In the genomic region with DNA sequence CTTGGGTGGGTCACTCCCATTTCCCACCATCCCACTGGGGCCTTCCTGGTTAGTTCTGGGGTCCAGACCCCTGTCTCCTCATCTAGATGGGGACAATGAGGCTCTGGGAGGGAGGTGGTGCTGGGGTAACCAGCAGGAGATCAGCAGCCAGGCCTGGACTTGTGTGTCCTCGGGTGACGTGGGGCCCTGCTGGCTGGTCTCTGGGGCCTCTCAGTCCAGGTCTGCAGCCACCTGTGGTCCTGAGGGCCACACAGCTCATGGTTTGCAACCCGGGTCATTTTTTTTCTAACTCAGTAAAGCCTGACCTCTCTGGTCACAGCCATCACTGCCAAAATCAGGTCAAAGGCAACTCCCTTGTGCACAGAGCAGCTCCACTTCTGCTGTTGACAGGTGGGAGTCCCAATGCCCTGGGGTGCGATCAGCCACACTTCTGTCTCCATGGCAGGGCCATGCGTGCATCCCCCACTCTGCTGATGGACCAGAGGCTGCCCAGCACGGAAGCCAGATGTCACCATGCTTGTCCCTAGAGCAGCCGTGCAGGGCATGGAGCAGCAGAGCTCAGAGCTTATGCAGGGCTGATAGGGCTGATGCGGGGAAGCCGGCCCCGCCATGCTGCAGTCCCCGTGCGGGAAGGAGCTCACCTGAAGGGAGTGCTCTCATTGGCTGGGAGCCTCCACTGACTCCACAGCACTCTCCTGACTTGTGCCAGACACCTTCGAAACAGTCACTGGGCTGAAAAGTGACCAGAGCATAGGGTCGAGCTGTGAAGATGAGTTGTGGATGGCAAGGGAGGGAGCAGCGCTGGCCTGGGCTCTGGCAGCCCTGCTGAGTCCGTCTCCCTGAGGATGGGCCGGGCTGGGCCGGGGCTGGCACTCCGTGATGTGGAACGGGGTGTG, we compare ENCODE assay signal across 19 cellular contexts.
"Had no signal": no experiment of that assay in that cellular context is flagged by ENCODE, and none has a peak within 500 bp of the region (broad histone marks: within the 10 kb centered on the region; RNA-seq: fewer than 3 reads in every experiment).

No MANE protein-coding gene starts in this region.

- H3K36me3 ChIP-seq: pancreas, SJSA1, transverse colon, WERI-Rb-1 had no signal

- H3K27me3 ChIP-seq: body of pancreas, pancreas, SJSA1 had no signal

- H3K4me3 Mint-ChIP-seq: activated CD4-positive, alpha-beta T cell treated with anti-CD3 and anti-CD28 coated beads for 36 hours; activated CD8-positive, alpha-beta T cell treated with anti-CD3 and anti-CD28 coated beads, Interleukin-2, amount 10 ng/mL, durations not matched to agents 7 days and 5 days; immature natural killer cell; neural crest cell; stimulated activated naive B cell treated with anti-CD40 and anti-IgM and Interleukin-4, amounts not matched to agents 10 μg/mL and 1 μg/mL and 100 μg/mL, for 72 hours had no signal

- H3K27ac Mint-ChIP-seq: activated CD4-positive, alpha-beta T cell treated with anti-CD3 and anti-CD28 coated beads for 36 hours; activated CD8-positive, alpha-beta T cell treated with anti-CD3 and anti-CD28 coated beads, Interleukin-2, amount 10 ng/mL, durations not matched to agents 7 days and 5 days; activated naive CD4-positive, alpha-beta T cell treated with anti-CD3 and anti-CD28 coated beads, Interleukin-2, amount 50 U/mL, for 72 hours; activated T-helper 2 cell treated with anti-CD3 and anti-CD28 coated beads, Interferon-gamma antibody, Interleukin-2, Interleukin-4, amounts not matched to agents 10 μg/mL and 5 μg/mL and 100 μg/mL, durations not matched to agents 14 hours and 24 hours and 36 hours; immature natural killer cell; stimulated activated naive B cell treated with anti-CD40 and anti-IgM and Interleukin-4, amounts not matched to agents 10 μg/mL and 1 μg/mL and 100 μg/mL, for 72 hours had no signal

- H3K9me3 Mint-ChIP-seq: activated naive CD4-positive, alpha-beta T cell treated with anti-CD3 and anti-CD28 coated beads, Interleukin-2, amount 50 U/mL, for 72 hours; activated T-helper 2 cell treated with anti-CD3 and anti-CD28 coated beads, Interferon-gamma antibody, Interleukin-2, Interleukin-4, amounts not matched to agents 10 μg/mL and 5 μg/mL and 100 μg/mL, durations not matched to agents 14 hours and 24 hours and 36 hours; immature natural killer cell; neural crest cell; stimulated activated naive B cell treated with anti-CD40 and anti-IgM and Interleukin-4, amounts not matched to agents 10 μg/mL and 1 μg/mL and 100 μg/mL, for 72 hours had no signal

- DNase-seq: activated CD4-positive, alpha-beta T cell treated with anti-CD3 and anti-CD28 coated beads for 36 hours; activated CD8-positive, alpha-beta T cell treated with anti-CD3 and anti-CD28 coated beads, Interleukin-2, amount 10 ng/mL, durations not matched to agents 7 days and 5 days; amniotic stem cell; immature natural killer cell; mesendoderm; retina; stimulated activated CD4-positive, alpha-beta T cell treated with anti-CD3 and anti-CD28 coated beads, Interleukin-2, amount 100 ng/mL, for 24 hours; stimulated activated naive B cell treated with anti-CD40 and anti-IgM and Interleukin-4, amounts not matched to agents 10 μg/mL and 1 μg/mL and 100 μg/mL, for 72 hours; T-helper 1 cell; transverse colon; WERI-Rb-1 had no signal

- H3K27me3 Mint-ChIP-seq: activated CD4-positive, alpha-beta T cell treated with anti-CD3 and anti-CD28 coated beads for 36 hours had no signal

- H3K36me3 Mint-ChIP-seq: immature natural killer cell; stimulated activated naive B cell treated with anti-CD40 and anti-IgM and Interleukin-4, amounts not matched to agents 10 μg/mL and 1 μg/mL and 100 μg/mL, for 72 hours had no signal

- H3K4me3 ChIP-seq: body of pancreas, dorsolateral prefrontal cortex, pancreas, SJSA1, transverse colon had no signal

- ATAC-seq: activated CD4-positive, alpha-beta T cell treated with anti-CD3 and anti-CD28 coated beads for 36 hours; activated CD8-positive, alpha-beta T cell treated with anti-CD3 and anti-CD28 coated beads, Interleukin-2, amount 10 ng/mL, durations not matched to agents 7 days and 5 days; activated naive CD4-positive, alpha-beta T cell treated with anti-CD3 and anti-CD28 coated beads, Interleukin-2, amount 50 U/mL, for 72 hours; body of pancreas; esophagus mucosa; pancreas; stimulated activated naive B cell treated with anti-CD40 and anti-IgM and Interleukin-4, amounts not matched to agents 10 μg/mL and 1 μg/mL and 100 μg/mL, for 72 hours had no signal

- H3K4me1 Mint-ChIP-seq: immature natural killer cell, neural crest cell had no signal
